In genomic region chr22:41603873-41604332, GRCh38 we compare ENCODE assay signal across 9 cellular contexts. TPM values are rescaled to one million over a fixed set of nuclear protein-coding genes. Genes with fewer than 3 reads are reported as not detected.
DNase-seq lines count a peak whose midpoint lies in the region; ATAC-seq lines count a peak whose summit lies in the region.
"Had no signal": no experiment of that assay in that cellular context is flagged by ENCODE, and none has a peak within 500 bp of the region (broad histone marks: within the 10 kb centered on the region; RNA-seq: fewer than 3 reads in every experiment).

No MANE protein-coding gene starts in this region.

- peak; percentile 86 for DNase-seq in activated CD4-positive, alpha-beta memory T cell treated with anti-CD3 and anti-CD28 coated beads for 36 hours
- DNase-seq in posterior vena cava (ENCODE audit: low spot score) (peak; percentile 5), hypothalamus (lab: John Stamatoyannopoulos, UW) (no peak), iPS-NIHi11 (ENCODE audit: low spot score) (no peak), GOT3 (lab: John Stamatoyannopoulos, UW) (no peak)
- no peak for DNase-seq in NK-92 treated with Interleukin-12 subunit alpha and Interleukin-12 subunit beta, amount 100 ng/mL, for 24 hours (lab: John Stamatoyannopoulos, UW)

- H3K4me3 Mint-ChIP-seq in activated CD4-positive, alpha-beta memory T cell treated with anti-CD3 and anti-CD28 coated beads for 36 hours: no peak overlapping the region

- ATAC-seq in GM18511 (IDR thresholded peaks at IDR 0.05; ENCODE audit: unreplicated experiment): peak; percentile 67
- ATAC-seq in HG03135 (IDR thresholded peaks at IDR 0.05; ENCODE audit: unreplicated experiment): peak; percentile 61
- ATAC-seq: Panc1 had no signal

- POLR2A ChIA-PET in activated CD4-positive, alpha-beta memory T cell treated with anti-CD3 and anti-CD28 coated beads for 36 hours (lab: Charles Lee): interaction anchor here (0.6 to 3.9 kb wide), 4 partner anchors 14 to 255 kb away, joined by 3 to 33 read pairs (median 8); partner anchors contain the start of genes DESI1, PMM1 and XRCC6

- peak overlapping the region; percentile 18 for H3K27ac Mint-ChIP-seq in activated CD4-positive, alpha-beta memory T cell treated with anti-CD3 and anti-CD28 coated beads for 36 hours

- H3K9me3 Mint-ChIP-seq in activated CD4-positive, alpha-beta memory T cell treated with anti-CD3 and anti-CD28 coated beads for 36 hours: no peaks in the 10 kb centered on the region

- H3K36me3 Mint-ChIP-seq in activated CD4-positive, alpha-beta memory T cell treated with anti-CD3 and anti-CD28 coated beads for 36 hours: peaks cover 71% of the 10 kb centered on the region

- intact Hi-C loops in activated CD4-positive, alpha-beta memory T cell treated with anti-CD3 and anti-CD28 coated beads for 36 hours (cut with micrococcal nuclease): loop anchor here (1.0 kb wide), 2 partner anchors 14 to 17 kb away; partner anchors contain the start of genes DESI1 and XRCC6
- intact Hi-C loops in posterior vena cava (cut with DNase I): no loop called here

- CTCF ChIA-PET in activated CD4-positive, alpha-beta memory T cell treated with anti-CD3 and anti-CD28 coated beads for 36 hours (lab: Charles Lee): interaction anchor here (1.1 to 1.6 kb wide), 4 partner anchors 12 to 63 kb away, joined by 3 to 5 read pairs (median 4); partner anchors contain the start of genes DESI1 and XRCC6

- H3K4me1 Mint-ChIP-seq in activated CD4-positive, alpha-beta memory T cell treated with anti-CD3 and anti-CD28 coated beads for 36 hours (ENCODE audit: low read depth): peaks cover 31% of the 10 kb centered on the region

- no peaks in the 10 kb centered on the region for H3K27me3 Mint-ChIP-seq in activated CD4-positive, alpha-beta memory T cell treated with anti-CD3 and anti-CD28 coated beads for 36 hours

RNA-seq across cellular contexts. Expression of gene PMM1, which starts 14.3 kb away (rescaled TPM):
- total RNA-seq in activated CD4-positive, alpha-beta memory T cell treated with anti-CD3 and anti-CD28 coated beads for 36 hours: 10 to 100 TPM; 45.1 to 46.4 TPM
- total RNA-seq in posterior vena cava: 10 to 100 TPM; 17.9 to 18.8 TPM

RNA-seq across cellular contexts. Expression of gene DESI1, which starts 16.9 kb away (rescaled TPM):
- 10 to 100 TPM; 55.5 to 57.9 TPM for total RNA-seq in activated CD4-positive, alpha-beta memory T cell treated with anti-CD3 and anti-CD28 coated beads for 36 hours
- total RNA-seq in posterior vena cava: 10 to 100 TPM; 22.1 to 22.7 TPM

RNA-seq across cellular contexts. Expression of gene XRCC6, which starts 17.2 kb away (rescaled TPM):
- 100 to 1,000 TPM; 403 to 409 TPM for total RNA-seq in activated CD4-positive, alpha-beta memory T cell treated with anti-CD3 and anti-CD28 coated beads for 36 hours
- total RNA-seq in posterior vena cava: 100 to 1,000 TPM; 145 to 154 TPM

RNA-seq across cellular contexts. Expression of gene CSDC2, which starts 43.1 kb away (rescaled TPM):
- not detected for total RNA-seq in activated CD4-positive, alpha-beta memory T cell treated with anti-CD3 and anti-CD28 coated beads for 36 hours
- 10 to 100 TPM; 11.5 to 27.0 TPM for total RNA-seq in posterior vena cava

RNA-seq across cellular contexts. Expression of gene POLR3H, which starts 59.6 kb away (rescaled TPM):
- total RNA-seq in activated CD4-positive, alpha-beta memory T cell treated with anti-CD3 and anti-CD28 coated beads for 36 hours: 10 to 100 TPM; 23.3 to 23.8 TPM
- total RNA-seq in posterior vena cava: 10 to 100 TPM; 29.9 to 35.4 TPM

Comparison
In these comparisons a context has a peak if more than half of its experiments do, and no peak if none do; other contexts are left out.
1. DNase-seq: peak in activated CD4-positive, alpha-beta memory T cell treated with anti-CD3 and anti-CD28 coated beads for 36 hours (single experiment) and posterior vena cava (single experiment); none in NK-92 treated with Interleukin-12 subunit alpha and Interleukin-12 subunit beta, amount 100 ng/mL, for 24 hours (single experiment), hypothalamus (0 of 51), iPS-NIHi11 (single experiment) and GOT3 (single experiment).